23 cellular contexts compared by ENCODE assay signal in the genomic region with DNA sequence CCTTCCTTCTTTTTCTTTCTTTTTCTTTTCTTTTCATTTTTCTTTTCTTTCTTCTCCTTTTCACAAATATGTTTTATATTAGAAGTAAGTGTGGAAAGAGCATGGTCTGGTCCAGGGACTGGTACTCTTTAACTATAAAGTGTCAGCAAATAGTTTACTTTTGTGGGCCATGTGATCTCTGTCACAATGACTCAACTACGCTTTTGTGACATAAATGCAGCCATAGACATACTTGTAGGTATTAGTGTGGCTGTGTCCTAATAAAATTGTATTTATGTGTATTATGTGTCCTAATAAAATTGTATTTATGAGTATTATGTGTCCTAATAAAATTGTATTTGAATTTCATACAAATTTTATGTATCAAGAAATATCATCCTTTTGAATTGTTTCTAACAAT.
"Had no signal": no experiment of that assay in that cellular context is flagged by ENCODE, and none has a peak within 500 bp of the region (broad histone marks: within the 10 kb centered on the region; RNA-seq: fewer than 3 reads in every experiment).

No MANE protein-coding gene starts in this region.

- H3K9me3 ChIP-seq: colonic mucosa, esophagus squamous epithelium, gastrocnemius medialis, mucosa of descending colon had no signal

- H3K4me3 ChIP-seq: colonic mucosa, esophagus squamous epithelium, gastrocnemius medialis, heart right ventricle, left lung, lower lobe of right lung, mucosa of descending colon had no signal

- H3K36me3 ChIP-seq: colonic mucosa, esophagus squamous epithelium, gastrocnemius medialis, heart right ventricle, left lung, lower lobe of right lung had no signal

- ATAC-seq: effector memory CD8-positive, alpha-beta T cell; esophagus mucosa; gastrocnemius medialis; left lung; lower lobe of right lung; mucosa of descending colon had no signal

- H3K27ac ChIP-seq: colonic mucosa, epithelial cell of prostate, esophagus squamous epithelium, gastrocnemius medialis, heart right ventricle, left lung, lower lobe of right lung had no signal

- H3K27me3 ChIP-seq: colonic mucosa, esophagus squamous epithelium, gastrocnemius medialis, heart right ventricle, left lung had no signal

- H3K4me1 ChIP-seq: colonic mucosa, gastrocnemius medialis, heart right ventricle, left lung, lower lobe of right lung had no signal

- DNase-seq: colonic mucosa; cortex of kidney; effector CD8-positive, alpha-beta T cell; effector memory CD8-positive, alpha-beta T cell; endodermal cell; erythroblast; esophagus squamous epithelium; foreskin fibroblast; foreskin melanocyte; gastrocnemius medialis; glutamatergic neuron; head of caudate nucleus; hippocampal formation; left cardiac atrium; left lung; left ventricle myocardium superior; lower lobe of right lung; mesenchymal stem cell; mucosa of descending colon; naive B cell had no signal
